In genomic region chr12:65419284-65420072, GRCh38 we compare ENCODE assay signal across 23 cellular contexts.
DNase-seq lines count a peak whose midpoint lies in the region; TF ChIP-seq lines count a peak whose summit lies in the region.
"Had no signal": no experiment of that assay in that cellular context is flagged by ENCODE, and none has a peak within 500 bp of the region (broad histone marks: within the 10 kb centered on the region; RNA-seq: fewer than 3 reads in every experiment).

No MANE protein-coding gene starts in this region.

- no peak overlapping the region for H3K27ac ChIP-seq in Karpas-422 (ENCODE audit: low read length)
- H3K27ac ChIP-seq: KMS-11 had no signal

- H3K36me3 ChIP-seq in Karpas-422 (ENCODE audit: insufficient read depth, low read length): no peaks in the 10 kb centered on the region
- H3K36me3 ChIP-seq: HAP-1 had no signal

- DNase-seq in GM12865 (ENCODE audit: low read depth) (peak; percentile 5), Karpas-422 (peak; percentile 68), OCI-M1 (lab: John Stamatoyannopoulos, UW) (peak; percentile 15), chondrocyte (ENCODE audit: low spot score) (peak; percentile 76), NCI-H1092 (lab: John Stamatoyannopoulos, UW) (no peak), medulla oblongata (ENCODE audit: extremely low spot score) (no peak), HuH-7 (ENCODE audit: low spot score) (no peak), NCI-H128 (lab: John Stamatoyannopoulos, UW; ENCODE audit: unreplicated experiment) (no peak)
- DNase-seq: ACHN; C1 segment of cervical spinal cord; Calu3; CD8-positive, alpha-beta memory T cell; DMS79; NCI-H1417; NCI-H187 treated with DMSO at 0.1 percent for 48 hours; NCI-H2227 treated with DMSO at 0.1 percent for 48 hours; NCI-H510A; NK-92 treated with Interleukin-12 subunit alpha and Interleukin-12 subunit beta, amount 100 ng/mL, for 24 hours; T-cell had no signal

- no peaks in the 10 kb centered on the region for H3K27me3 Mint-ChIP-seq in chondrocyte (ENCODE audit: low read depth)
- H3K27me3 Mint-ChIP-seq: T-cell had no signal

- H3K4me1 Mint-ChIP-seq in chondrocyte (ENCODE audit: low read depth): peaks cover 6% of the 10 kb centered on the region
- H3K4me1 Mint-ChIP-seq: CD8-positive, alpha-beta memory T cell; GM23338; T-cell had no signal

- H3K9me3 ChIP-seq in Karpas-422 (ENCODE audit: low read length): no peaks in the 10 kb centered on the region
- H3K9me3 ChIP-seq: HAP-1 had no signal

- no peaks in the 10 kb centered on the region for H4K20me1 ChIP-seq in Karpas-422 (ENCODE audit: insufficient read depth, low read depth, low read length)

- no peak overlapping the region for H2AFZ ChIP-seq in Karpas-422 (ENCODE audit: low read length)
- H2AFZ ChIP-seq: GM23338 had no signal

- H3K9me2 ChIP-seq in Karpas-422 (replicated peaks; ENCODE audit: insufficient read depth, low read length): no peaks in the 10 kb centered on the region

- H3K4me2 ChIP-seq in Karpas-422 (ENCODE audit: low read depth, low read length, poor library complexity, severe bottlenecking): no peak overlapping the region
- H3K4me2 ChIP-seq: GM23338, KMS-11 had no signal

- TF ChIP-seq CTCF in GM12865 (IDR thresholded peaks at IDR 0.05; ENCODE audit: insufficient read depth, low read depth, low read length, missing control alignments) (no peak), chondrocyte (IDR thresholded peaks at IDR 0.05) (no peak)

- H3K36me3 Mint-ChIP-seq in chondrocyte (ENCODE audit: low read depth): peaks cover 36% of the 10 kb centered on the region
- H3K36me3 Mint-ChIP-seq: CD8-positive, alpha-beta memory T cell; T-cell had no signal

- no peak overlapping the region for H3K27ac Mint-ChIP-seq in chondrocyte (ENCODE audit: unreplicated experiment)
- H3K27ac Mint-ChIP-seq: CD8-positive, alpha-beta memory T cell; GM23338; T-cell; T-helper 2 cell treated with Interferon-gamma antibody and Interleukin-4, amounts not matched to agents 5 μg/mL and 100 μg/mL, for 36 hours had no signal

- H3K4me1 ChIP-seq in Karpas-422 (ENCODE audit: low read length): no peaks in the 10 kb centered on the region
- H3K4me1 ChIP-seq: HAP-1 had no signal

- H3K4me3 Mint-ChIP-seq in chondrocyte (ENCODE audit: unreplicated experiment): no peak overlapping the region
- H3K4me3 Mint-ChIP-seq: GM23338; T-cell; T-helper 2 cell treated with Interferon-gamma antibody and Interleukin-4, amounts not matched to agents 5 μg/mL and 100 μg/mL, for 36 hours had no signal

- H3K79me2 ChIP-seq in Karpas-422 (ENCODE audit: low read length): no peaks in the 10 kb centered on the region

- H3K9ac ChIP-seq in Karpas-422 (ENCODE audit: low read length): no peak overlapping the region
- H3K9ac ChIP-seq: KMS-11 had no signal

- H3K9me3 Mint-ChIP-seq in chondrocyte (ENCODE audit: low read depth): peaks cover 38% of the 10 kb centered on the region

- H3K4me3 ChIP-seq in GM12865 (ENCODE audit: low read depth, low read length) (no peak overlapping the region), Karpas-422 (ENCODE audit: low read length) (no peak overlapping the region)
- H3K4me3 ChIP-seq: GM23338, HAP-1 had no signal

- H3K27me3 ChIP-seq in Karpas-422 (ENCODE audit: low read length): no peaks in the 10 kb centered on the region

Comparison
In these comparisons a context has a peak if more than half of its experiments do, and no peak if none do; other contexts are left out.
1. DNase-seq: peak in GM12865 (single experiment), Karpas-422 (single experiment), OCI-M1 (single experiment) and chondrocyte (single experiment); none in NCI-H1092 (single experiment), medulla oblongata (single experiment), HuH-7 (single experiment) and NCI-H128 (single experiment).